In the genomic region with DNA sequence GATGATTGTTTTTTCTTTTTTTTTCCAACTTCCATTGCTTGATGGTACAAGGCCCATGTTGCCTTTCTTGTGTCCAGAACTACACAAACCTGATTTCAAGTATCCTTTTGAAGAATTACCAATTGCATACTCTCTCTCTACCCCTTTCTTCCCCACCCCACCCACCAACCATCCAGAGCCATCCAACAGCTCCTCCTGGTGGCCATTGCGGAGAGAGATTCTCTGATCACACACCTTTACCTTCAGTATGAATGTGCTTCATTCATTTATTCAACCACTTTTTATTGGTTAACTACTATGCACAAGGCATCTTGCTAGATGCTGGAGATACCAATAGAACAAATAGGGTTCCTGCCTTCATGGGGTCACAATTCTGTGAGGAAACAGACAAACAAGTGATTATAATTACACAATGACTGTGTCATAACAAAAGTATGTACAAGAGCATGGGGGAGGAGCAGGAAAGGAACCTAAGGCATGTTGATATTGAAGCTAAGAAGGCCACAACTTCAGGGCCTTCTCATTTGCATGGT, we compare ENCODE assay signal across 8 cellular contexts.
A peak's percentile ranks its signal among the peaks of the same experiment; 100 is the strongest.
DNase-seq lines count a peak whose midpoint lies in the region; ATAC-seq, FAIRE-seq and TF ChIP-seq lines count a peak whose summit lies in the region.

No MANE protein-coding gene starts in this region.

- peak; percentile 28 for DNase-seq in D721Med (ENCODE audit: insufficient read length, low spot score)
- peak; percentile 28 for DNase-seq in SHP77 treated with DMSO at 0.1 percent for 48 hours (lab: John Stamatoyannopoulos, UW)
- peak; percentile 31 for DNase-seq in mammary epithelial cell
- peak in 2 of 3 donors; percentile 27 to 62 for DNase-seq in right lobe of liver
- no peak for DNase-seq in thoracic aorta (ENCODE audit: low spot score)
- no peak for DNase-seq in dedifferentiated amniotic fluid mesenchymal stem cell (ENCODE audit: extremely low spot score)
- no peak for DNase-seq in medulla oblongata (ENCODE audit: extremely low spot score)

- BruUV-seq in mammary epithelial cell (replicated peaks; lab: Mats Ljungman, UMichigan), result no TSS peak

- no peaks in the 10 kb centered on the region for H4K20me1 ChIP-seq in mammary epithelial cell (ENCODE audit: insufficient read depth, low read length)

- CTCF ChIA-PET in mammary epithelial cell (lab: Charles Lee; ENCODE audit: low non-redundant PET), result interaction anchor here (0.6 to 0.8 kb wide), 10 partner anchors 76 to 665 kb away, joined by 3 to 8 read pairs (median 4); no protein-coding TSS in a partner anchor

- H3K9me3 ChIP-seq in mammary epithelial cell (replicated peaks; ENCODE audit: insufficient read depth, low read length) (no peaks in the 10 kb centered on the region), right lobe of liver (no peaks in the 10 kb centered on the region), thoracic aorta (no peaks in the 10 kb centered on the region)

- TF ChIP-seq CTCF in D721Med (IDR thresholded peaks at IDR 0.05; ENCODE audit: insufficient read depth, missing control alignments) (peak; percentile 72), mammary epithelial cell (conservative IDR thresholded peaks at IDR 0.05 in 1 of 2, IDR thresholded peaks at IDR 0.05 in 1 of 2; ENCODE audit: extremely low read depth in 1 of 2, insufficient read depth in 1 of 2, low read depth in 1 of 2, low read length in 2 of 2) (peak; percentile 82), right lobe of liver (IDR thresholded peaks at IDR 0.05) (peak; percentile 63 to 85 (median 78)), thoracic aorta (IDR thresholded peaks at IDR 0.05) (peak; percentile 71)

- peak; percentile 53 for FAIRE-seq in D721Med (lab: Jason Lieb, UNC)

- H3K36me3 ChIP-seq in mammary epithelial cell (ENCODE audit: insufficient read depth, low read length) (no peaks in the 10 kb centered on the region), right lobe of liver (no peaks in the 10 kb centered on the region), thoracic aorta (no peaks in the 10 kb centered on the region)

- peaks cover 17% of the 10 kb centered on the region for H3K4me1 ChIP-seq in mammary epithelial cell (ENCODE audit: insufficient read depth, low read length)
- no peaks in the 10 kb centered on the region for H3K4me1 ChIP-seq in right lobe of liver
- peaks cover 10 to 19% of the 10 kb centered on the region in 2 donors for H3K4me1 ChIP-seq in thoracic aorta (ENCODE audit: control insufficient read depth in 1 of 2, low read depth in 2 of 2)

- WGBS in mammary epithelial cell (ENCODE audit: low coverage, missing lambda C conversion rate), result no CpG with 5 or more reads among the region's 1 CpG
- WGBS in right lobe of liver (ENCODE audit: insufficient coverage, low coverage, low lambda C conversion rate, missing lambda C conversion rate), result 24% methylated on average over 1 of the region's 1 CpG

- H3K4me2 ChIP-seq in mammary epithelial cell (ENCODE audit: insufficient read depth, low read depth, low read length), result no peak overlapping the region

- no peak for TF ChIP-seq POLR2A in right lobe of liver (IDR thresholded peaks at IDR 0.05)

- no peak overlapping the region for H3K4me3 ChIP-seq in mammary epithelial cell (replicated peaks in 1 of 3; ENCODE audit: insufficient read depth in 1 of 3, low read depth in 2 of 3, low read length in 3 of 3)
- no peak overlapping the region for H3K4me3 ChIP-seq in right lobe of liver
- no peak overlapping the region for H3K4me3 ChIP-seq in thoracic aorta

- H3K79me2 ChIP-seq in mammary epithelial cell (ENCODE audit: insufficient read depth, low read length), result no peaks in the 10 kb centered on the region

- in situ Hi-C loops in mammary epithelial cell (cut with MboI; ENCODE audit: low sequenced_read_pairs in 2 of 2), result loop anchor here in 1 of 2 donors (5.0 kb wide), 1 partner anchor 315 kb away; a partner anchor contains a TSS

- ATAC-seq in HG02642 (IDR thresholded peaks at IDR 0.05; ENCODE audit: poor library complexity, unreplicated experiment), result peak; percentile 54
- peak; percentile 85 to 94 (median 90) for ATAC-seq in right lobe of liver
- no peak for ATAC-seq in thoracic aorta (ENCODE audit: insufficient number of reproducible peaks, low FRiP score, low read depth)

- H3K9ac ChIP-seq in mammary epithelial cell (ENCODE audit: insufficient read depth, low read length), result no peak overlapping the region

- peak overlapping the region; percentile 20 for H2AFZ ChIP-seq in mammary epithelial cell (ENCODE audit: low read depth, low read length)

- H3K27me3 ChIP-seq in mammary epithelial cell (ENCODE audit: insufficient read depth, low read length) (no peaks in the 10 kb centered on the region), right lobe of liver (no peaks in the 10 kb centered on the region), thoracic aorta (replicated peaks; ENCODE audit: insufficient read depth) (no peaks in the 10 kb centered on the region)

- H3K27ac ChIP-seq in mammary epithelial cell (ENCODE audit: insufficient read depth, low read depth, low read length) (no peak overlapping the region), right lobe of liver (no peak overlapping the region), thoracic aorta (peak overlapping the region; percentile 52 to 84)

- dilution Hi-C loops in mammary epithelial cell (cut with HindIII; ENCODE audit: low sequenced_read_pairs), result no loop called here

- intact Hi-C loops in mammary epithelial cell (cut with micrococcal nuclease) (loop anchor here (1.0 kb wide), 3 partner anchors 315 to 364 kb away; a partner anchor contains a TSS), right lobe of liver (cut with DNase I) (loop anchor here (5.0 to 10.0 kb wide), 2 partner anchors 327 to 330 kb away; no protein-coding TSS in a partner anchor)

Comparison
In these comparisons a context has a peak if more than half of its experiments do, and no peak if none do; other contexts are left out.
1. DNase-seq: peak in D721Med (single experiment), SHP77 treated with DMSO at 0.1 percent for 48 hours (single experiment), mammary epithelial cell (single experiment) and right lobe of liver (2 of 3); none in thoracic aorta (single experiment), dedifferentiated amniotic fluid mesenchymal stem cell (single experiment) and medulla oblongata (single experiment).
2. H3K27ac ChIP-seq: peak in thoracic aorta (2 of 2); none in mammary epithelial cell (single experiment) and right lobe of liver (0 of 3).
3. Peak in every context shown above with its lines, with median percentiles within 50 percentile points of each other: CTCF ChIP-seq.